10 cellular contexts compared by ENCODE assay signal in genomic region chr1:91805343-91805801, GRCh38.
DNase-seq lines count a peak whose midpoint lies in the region; ATAC-seq and TF ChIP-seq lines count a peak whose summit lies in the region.
"Had no signal": no experiment of that assay in that cellular context is flagged by ENCODE, and none has a peak within 500 bp of the region (broad histone marks: within the 10 kb centered on the region; RNA-seq: fewer than 3 reads in every experiment).

No MANE protein-coding gene starts in this region.

- TF ChIP-seq CTCF in lower lobe of right lung (IDR thresholded peaks at IDR 0.05), result no peak
- no peak for TF ChIP-seq CTCF in transverse colon (IDR thresholded peaks at IDR 0.05)
- TF ChIP-seq CTCF in Caco-2 (IDR thresholded peaks at IDR 0.05; ENCODE audit: insufficient read depth in 1 of 2, low read depth in 1 of 2, low read length in 1 of 2, severe bottlenecking in 1 of 2, unreplicated experiment in 1 of 2), result no peak

- H3K27me3 ChIP-seq in lower lobe of right lung (ENCODE audit: low read depth) (no peaks in the 10 kb centered on the region), transverse colon (no peaks in the 10 kb centered on the region), Caco-2 (replicated peaks; ENCODE audit: control insufficient read depth, insufficient read depth, low read length) (no peaks in the 10 kb centered on the region)

- no peak for TF ChIP-seq EP300 in transverse colon (IDR thresholded peaks at IDR 0.05; ENCODE audit: low read depth)

- no peaks in the 10 kb centered on the region for H3K36me3 ChIP-seq in lower lobe of right lung
- no peaks in the 10 kb centered on the region for H3K36me3 ChIP-seq in transverse colon
- no peaks in the 10 kb centered on the region for H3K36me3 ChIP-seq in Caco-2 (ENCODE audit: control insufficient read depth, insufficient read depth, low read length)

- H3K4me1 ChIP-seq in lower lobe of right lung, result peaks cover 51% of the 10 kb centered on the region
- H3K4me1 ChIP-seq in transverse colon, result peaks cover 7 to 35% (median 16%) of the 10 kb centered on the region in 4 donors
- no peaks in the 10 kb centered on the region for H3K4me1 ChIP-seq in Caco-2

- no peak overlapping the region for H3K27ac Mint-ChIP-seq in Caco-2 (ENCODE audit: unreplicated experiment)

- H3K9me3 ChIP-seq in lower lobe of right lung, result no peaks in the 10 kb centered on the region
- no peaks in the 10 kb centered on the region for H3K9me3 ChIP-seq in transverse colon
- no peaks in the 10 kb centered on the region for H3K9me3 ChIP-seq in Caco-2

- H3K9me3 Mint-ChIP-seq in Caco-2 (ENCODE audit: unreplicated experiment), result no peaks in the 10 kb centered on the region

- 69 to 78% methylated on average over 2 to 8 of the region's 8 CpGs for WGBS in transverse colon (ENCODE audit: low coverage in 1 of 2), 2 donors

- H3K27ac ChIP-seq in lower lobe of right lung (peak overlapping the region; percentile 28), transverse colon (peak overlapping the region in 3 of 4 donors; percentile 14 to 54 (median 31))

- H3K27me3 Mint-ChIP-seq in Caco-2 (ENCODE audit: insufficient read depth, unreplicated experiment), result no peaks in the 10 kb centered on the region

- in situ Hi-C loops in transverse colon (cut with MboI; ENCODE audit: low pct_ligation_motif_present in 1 of 4, low pct_unique_long_range_greater_than_20kb in 1 of 4, low sequenced_read_pairs in 3 of 4), result no loop called here

- POLR2A ChIA-PET in Caco-2 (lab: Charles Lee), result no interaction called here

- peak; percentile 7 for DNase-seq in activated gamma-delta T cell treated with Interleukin-2 at 50 U/mL for 16 hours
- no peak for DNase-seq in activated gamma-delta T cell (lab: John Stamatoyannopoulos, UW)
- DNase-seq in activated CD8-positive, alpha-beta memory T cell treated with anti-CD3 and anti-CD28 coated beads, Interleukin-2, amount 50 U/mL, for 48 hours, result peak; percentile 61
- DNase-seq in lower lobe of right lung, result no peak
- no peak for DNase-seq in transverse colon
- DNase-seq in NCI-H146 treated with DMSO at 0.1 percent for 48 hours (lab: John Stamatoyannopoulos, UW; ENCODE audit: unreplicated experiment), result no peak
- DNase-seq in Caco-2, result no peak
- DNase-seq: H7, SW 1271 had no signal

- no peak overlapping the region for H3K4me3 ChIP-seq in lower lobe of right lung
- H3K4me3 ChIP-seq in transverse colon, result no peak overlapping the region
- no peak overlapping the region for H3K4me3 ChIP-seq in Caco-2 (ENCODE audit: low read depth, low read length)

- no peak overlapping the region for H3K4me3 Mint-ChIP-seq in Caco-2 (ENCODE audit: unreplicated experiment)

- intact Hi-C loops in lower lobe of right lung (cut with DNase I) (no loop called here), transverse colon (cut with DNase I; ENCODE audit: low total_unique reads) (no loop called here), Caco-2 (cut with micrococcal nuclease; ENCODE audit: unreplicated experiment) (no loop called here)

- H3K36me3 Mint-ChIP-seq in Caco-2 (ENCODE audit: insufficient read depth, unreplicated experiment), result peaks cover 5% of the 10 kb centered on the region

- CTCF ChIA-PET in Caco-2 (lab: Charles Lee), result no interaction called here

- ATAC-seq in lower lobe of right lung, result no peak
- no peak for ATAC-seq in GM21381 (IDR thresholded peaks at IDR 0.05; ENCODE audit: unreplicated experiment)

- no peaks in the 10 kb centered on the region for H3K4me1 Mint-ChIP-seq in Caco-2 (ENCODE audit: low read depth, unreplicated experiment)

- no peak for TF ChIP-seq POLR2A in transverse colon (IDR thresholded peaks at IDR 0.05)

- no TSS peak for BruUV-seq in Caco-2 (replicated peaks; lab: Mats Ljungman, UMichigan)

Comparison
In these comparisons a context has a peak if more than half of its experiments do, and no peak if none do; other contexts are left out.
1. DNase-seq: peak in activated gamma-delta T cell treated with Interleukin-2 at 50 U/mL for 16 hours (single experiment) and activated CD8-positive, alpha-beta memory T cell treated with anti-CD3 and anti-CD28 coated beads, Interleukin-2, amount 50 U/mL, for 48 hours (single experiment); none in activated gamma-delta T cell (single experiment), lower lobe of right lung (single experiment), transverse colon (single experiment), NCI-H146 treated with DMSO at 0.1 percent for 48 hours (single experiment) and Caco-2 (0 of 2).